24 cellular contexts compared by ENCODE assay signal in genomic region chr9:68731857-68732256, GRCh38. TPM values are rescaled to one million over a fixed set of nuclear protein-coding genes. Genes with fewer than 3 reads are reported as not detected.
A peak's percentile ranks its signal among the peaks of the same experiment; 100 is the strongest.
DNase-seq lines count a peak whose midpoint lies in the region.
"Had no signal": no experiment of that assay in that cellular context is flagged by ENCODE, and none has a peak within 500 bp of the region (broad histone marks: within the 10 kb centered on the region; RNA-seq: fewer than 3 reads in every experiment).

No MANE protein-coding gene starts in this region.

- H3K9ac ChIP-seq in duodenal mucosa (ENCODE audit: low read depth in 1 of 2, low read length in 2 of 2) (no peak overlapping the region), mucosa of rectum (ENCODE audit: low read depth in 1 of 2, low read length in 2 of 2) (peak overlapping the region; percentile 0 to 45)

- H3K4me3 ChIP-seq in duodenal mucosa (ENCODE audit: low read depth in 1 of 2, low read length in 2 of 2): no peak overlapping the region
- H3K4me3 ChIP-seq in mucosa of rectum (ENCODE audit: low read length in 2 of 2): peak overlapping the region; percentile 36 to 51
- H3K4me3 ChIP-seq in CD8-positive, alpha-beta memory T cell (ENCODE audit: low read length): no peak overlapping the region
- H3K4me3 ChIP-seq: PC-9, SJSA1 had no signal

- CTCF ChIA-PET in CD8-positive, alpha-beta memory T cell (lab: Charles Lee): no interaction called here

- peaks cover 42% of the 10 kb centered on the region for H3K27me3 Mint-ChIP-seq in activated T-cell treated with anti-CD3 and anti-CD28 coated beads, Interleukin-2, amount 50 U/mL, for 24 hours
- H3K27me3 Mint-ChIP-seq in CD8-positive, alpha-beta memory T cell: peaks cover 6 to 32% of the 10 kb centered on the region in 2 donors

- H3K9me3 Mint-ChIP-seq in activated T-cell treated with anti-CD3 and anti-CD28 coated beads, Interleukin-2, amount 50 U/mL, for 24 hours: no peaks in the 10 kb centered on the region
- H3K9me3 Mint-ChIP-seq in CD8-positive, alpha-beta memory T cell: peaks cover 0 to 4% (median 0%) of the 10 kb centered on the region in 5 donors

- H3K27me3 ChIP-seq in duodenal mucosa (ENCODE audit: control insufficient read depth in 1 of 2, insufficient read depth in 2 of 2, low read length in 2 of 2) (no peaks in the 10 kb centered on the region), mucosa of rectum (ENCODE audit: control insufficient read depth in 2 of 2, insufficient read depth in 2 of 2, low read length in 2 of 2) (no peaks in the 10 kb centered on the region)
- no peaks in the 10 kb centered on the region for H3K27me3 ChIP-seq in CD8-positive, alpha-beta memory T cell (ENCODE audit: insufficient read depth, low read length, poor library complexity, severe bottlenecking)
- H3K27me3 ChIP-seq: BE2C, SJSA1 had no signal

- H3K9me3 ChIP-seq in duodenal mucosa (ENCODE audit: control insufficient read depth in 1 of 2, low read length in 2 of 2) (peaks cover 0 to 5% of the 10 kb centered on the region in 2 donors), mucosa of rectum (ENCODE audit: control insufficient read depth in 2 of 2, low read length in 2 of 2) (no peaks in the 10 kb centered on the region)
- H3K9me3 ChIP-seq in CD8-positive, alpha-beta memory T cell (ENCODE audit: low read length): no peaks in the 10 kb centered on the region
- H3K9me3 ChIP-seq: BE2C, SJSA1 had no signal

- H3K4me1 ChIP-seq in duodenal mucosa (ENCODE audit: control insufficient read depth in 1 of 2, insufficient read depth in 2 of 2, low read length in 2 of 2): peaks cover 34 to 66% of the 10 kb centered on the region in 2 donors
- H3K4me1 ChIP-seq in mucosa of rectum (ENCODE audit: control insufficient read depth in 2 of 2, insufficient read depth in 2 of 2, low read length in 2 of 2): peaks cover 21 to 55% of the 10 kb centered on the region in 2 donors
- H3K4me1 ChIP-seq in CD8-positive, alpha-beta memory T cell (ENCODE audit: insufficient read depth, low read length): no peaks in the 10 kb centered on the region
- H3K4me1 ChIP-seq: BE2C, SJSA1 had no signal

- H3K27ac ChIP-seq in duodenal mucosa (ENCODE audit: low read depth, low read length) (peak overlapping the region; percentile 71), mucosa of rectum (ENCODE audit: low read depth in 2 of 2, low read length in 2 of 2) (peak overlapping the region; percentile 81 to 85)
- no peak overlapping the region for H3K27ac ChIP-seq in CD8-positive, alpha-beta memory T cell (ENCODE audit: low read depth, low read length)
- H3K27ac ChIP-seq: 22Rv1, PC-9, SJSA1 had no signal

- no peaks in the 10 kb centered on the region for H3K36me3 ChIP-seq in duodenal mucosa (ENCODE audit: control insufficient read depth in 1 of 2, insufficient read depth in 2 of 2, low read length in 2 of 2)
- H3K36me3 ChIP-seq in mucosa of rectum (ENCODE audit: control insufficient read depth in 2 of 2, insufficient read depth in 2 of 2, low read length in 2 of 2): peaks cover 0 to 4% of the 10 kb centered on the region in 2 donors
- no peaks in the 10 kb centered on the region for H3K36me3 ChIP-seq in CD8-positive, alpha-beta memory T cell (ENCODE audit: insufficient read depth, low read length)
- H3K36me3 ChIP-seq: BE2C, SJSA1 had no signal

- POLR2A ChIA-PET in CD8-positive, alpha-beta memory T cell (lab: Charles Lee): no interaction called here

- no peak overlapping the region for H3K27ac Mint-ChIP-seq in activated T-cell treated with anti-CD3 and anti-CD28 coated beads, Interleukin-2, amount 50 U/mL, for 24 hours
- H3K27ac Mint-ChIP-seq in CD8-positive, alpha-beta memory T cell: no peak overlapping the region

- H3K4me3 Mint-ChIP-seq in activated T-cell treated with anti-CD3 and anti-CD28 coated beads, Interleukin-2, amount 50 U/mL, for 24 hours: no peak overlapping the region
- H3K4me3 Mint-ChIP-seq in CD8-positive, alpha-beta memory T cell: no peak overlapping the region
- H3K4me3 Mint-ChIP-seq: CD4-positive, CD25-positive, alpha-beta regulatory T cell had no signal

- H3K36me3 Mint-ChIP-seq in activated T-cell treated with anti-CD3 and anti-CD28 coated beads, Interleukin-2, amount 50 U/mL, for 24 hours (ENCODE audit: low read depth): no peaks in the 10 kb centered on the region
- no peaks in the 10 kb centered on the region for H3K36me3 Mint-ChIP-seq in CD8-positive, alpha-beta memory T cell
- H3K36me3 Mint-ChIP-seq: CD4-positive, CD25-positive, alpha-beta regulatory T cell had no signal

- DNase-seq in NCI-H748 (lab: John Stamatoyannopoulos, UW; ENCODE audit: unreplicated experiment) (peak; percentile 9), NCI-H748 treated with DMSO at 0.1 percent for 48 hours (lab: John Stamatoyannopoulos, UW) (no peak), mucosa of gallbladder (ENCODE audit: low spot score) (no peak), NCI-H2107 (lab: John Stamatoyannopoulos, UW) (no peak)
- no peak for DNase-seq in activated T-cell treated with anti-CD3 and anti-CD28 coated beads, Interleukin-2, amount 50 U/mL, for 24 hours
- DNase-seq in CD8-positive, alpha-beta memory T cell: no peak
- DNase-seq: BE2C; CD4-positive, CD25-positive, alpha-beta regulatory T cell; H7; KG1; MM.1S; NCI-H1694; NCI-H2081; NCI-H2171; NCI-H345; NCI-H510A treated with DMSO at 0.1 percent for 48 hours; PC-9; Right ventricle myocardium superior; RPMI8226 had no signal

- no peaks in the 10 kb centered on the region for H3K4me1 Mint-ChIP-seq in activated T-cell treated with anti-CD3 and anti-CD28 coated beads, Interleukin-2, amount 50 U/mL, for 24 hours (ENCODE audit: low read depth)
- H3K4me1 Mint-ChIP-seq in CD8-positive, alpha-beta memory T cell: no peaks in the 10 kb centered on the region
- H3K4me1 Mint-ChIP-seq: CD4-positive, CD25-positive, alpha-beta regulatory T cell had no signal

RNA-seq across cellular contexts. Expression of gene PIP5K1B, which starts 26.8 kb away (rescaled TPM):
- 1 to 10 TPM; 3.1 TPM for total RNA-seq in CD8-positive, alpha-beta memory T cell
- not detected for polyA plus RNA-seq in CD8-positive, alpha-beta memory T cell
- total RNA-seq in mucosa of gallbladder: 14.0 TPM
- total RNA-seq: G401, PC-9, SJSA1 had no signal

Comparison
In these comparisons a context has a peak if more than half of its experiments do, and no peak if none do; other contexts are left out.
1. H3K4me3 ChIP-seq: peak in mucosa of rectum (2 of 2); none in duodenal mucosa (0 of 2) and CD8-positive, alpha-beta memory T cell (single experiment).
2. H3K9ac ChIP-seq: peak in mucosa of rectum (2 of 2); none in duodenal mucosa (0 of 2).